In genomic region chr20:18808712-18809111, GRCh38 we compare ENCODE assay signal across 18 cellular contexts. TPM values are rescaled to one million over a fixed set of nuclear protein-coding genes. Genes with fewer than 3 reads are reported as not detected.
DNase-seq lines count a peak whose midpoint lies in the region; ATAC-seq and TF ChIP-seq lines count a peak whose summit lies in the region.
"Had no signal": no experiment of that assay in that cellular context is flagged by ENCODE, and none has a peak within 500 bp of the region (broad histone marks: within the 10 kb centered on the region; RNA-seq: fewer than 3 reads in every experiment).

No MANE protein-coding gene starts in this region.

- H3K9me2 ChIP-seq in OCI-LY7 (ENCODE audit: insufficient read depth, low read length) = no peaks in the 10 kb centered on the region

- peaks cover 2 to 13% (median 5%) of the 10 kb centered on the region in 5 donors for H3K27me3 Mint-ChIP-seq in naive thymus-derived CD4-positive, alpha-beta T cell

- H3K27me3 ChIP-seq in BLaER1 (no peaks in the 10 kb centered on the region), psoas muscle (ENCODE audit: insufficient read depth in 3 of 3, low read length in 2 of 3) (no peaks in the 10 kb centered on the region)
- H3K27me3 ChIP-seq in naive thymus-derived CD4-positive, alpha-beta T cell (ENCODE audit: control insufficient read depth in 2 of 2, insufficient read depth in 2 of 2, low read length in 2 of 2) = no peaks in the 10 kb centered on the region

- intact Hi-C loops in OCI-LY7 (cut with micrococcal nuclease; ENCODE audit: unreplicated experiment) (no loop called here), psoas muscle (cut with DNase I) (no loop called here)
- intact Hi-C loops in naive thymus-derived CD4-positive, alpha-beta T cell (cut with micrococcal nuclease) = no loop called here

- ATAC-seq in GM19351 (IDR thresholded peaks at IDR 0.05; ENCODE audit: unreplicated experiment) = peak; percentile 45
- ATAC-seq in GM21825 (IDR thresholded peaks at IDR 0.05; ENCODE audit: unreplicated experiment) = peak; percentile 55
- no peak for ATAC-seq in HG02884 (IDR thresholded peaks at IDR 0.05; ENCODE audit: unreplicated experiment)
- no peak for ATAC-seq in naive thymus-derived CD4-positive, alpha-beta T cell
- no peak for ATAC-seq in psoas muscle

- H3K9ac ChIP-seq in BLaER1 = no peak overlapping the region

- H3K27ac ChIP-seq in BLaER1 = no peak overlapping the region
- H3K27ac ChIP-seq in OCI-LY7 (ENCODE audit: low read depth, low read length, poor library complexity, severe bottlenecking) = no peak overlapping the region
- H3K27ac ChIP-seq in naive thymus-derived CD4-positive, alpha-beta T cell (ENCODE audit: low read depth, low read length) = no peak overlapping the region
- H3K27ac ChIP-seq in psoas muscle = no peak overlapping the region
- H3K27ac ChIP-seq: C4-2B had no signal

- H3K9me3 Mint-ChIP-seq in naive thymus-derived CD4-positive, alpha-beta T cell = peaks cover 0 to 6% (median 2%) of the 10 kb centered on the region in 11 donors
- H3K9me3 Mint-ChIP-seq: HFFc6 had no signal

- H3K36me3 Mint-ChIP-seq in naive thymus-derived CD4-positive, alpha-beta T cell = peaks cover 0 to 6% (median 0%) of the 10 kb centered on the region in 5 donors
- H3K36me3 Mint-ChIP-seq: CD4-positive, alpha-beta memory T cell had no signal

- BruUV-seq in OCI-LY7 (replicated peaks; lab: Mats Ljungman, UMichigan) = no TSS peak

- no peak for TF ChIP-seq CTCF in OCI-LY7 (conservative IDR thresholded peaks at IDR 0.05; ENCODE audit: low read length)
- no peak for TF ChIP-seq CTCF in psoas muscle (IDR thresholded peaks at IDR 0.05)

- H3K9me3 ChIP-seq in BLaER1 = peaks cover 18% of the 10 kb centered on the region
- no peaks in the 10 kb centered on the region for H3K9me3 ChIP-seq in OCI-LY7 (ENCODE audit: low read length)
- no peaks in the 10 kb centered on the region for H3K9me3 ChIP-seq in naive thymus-derived CD4-positive, alpha-beta T cell (ENCODE audit: control insufficient read depth in 2 of 3, low read length in 3 of 3)
- H3K9me3 ChIP-seq in psoas muscle = no peaks in the 10 kb centered on the region

- H2AFZ ChIP-seq in OCI-LY7 (ENCODE audit: low read length) = no peak overlapping the region

- H3K4me2 ChIP-seq in BLaER1 (peak overlapping the region; percentile 48), OCI-LY7 (ENCODE audit: low read length) (no peak overlapping the region)

- peaks cover 26% of the 10 kb centered on the region for H3K4me1 ChIP-seq in BLaER1
- H3K4me1 ChIP-seq in OCI-LY7 (ENCODE audit: insufficient read depth, low read length, poor library complexity, severe bottlenecking) = no peaks in the 10 kb centered on the region
- peaks cover 0 to 16% of the 10 kb centered on the region in 2 donors for H3K4me1 ChIP-seq in naive thymus-derived CD4-positive, alpha-beta T cell (ENCODE audit: control insufficient read depth in 2 of 2, insufficient read depth in 2 of 2, low read length in 2 of 2)
- H3K4me1 ChIP-seq in psoas muscle = no peaks in the 10 kb centered on the region

- DNase-seq in OCI-LY7 (ENCODE audit: low spot score) (peak; percentile 22), psoas muscle (no peak)
- DNase-seq in naive thymus-derived CD4-positive, alpha-beta T cell = no peak
- DNase-seq: 8988T; ACHN; CD4-positive, alpha-beta memory T cell; DMS79; HCEC 1CT; HFFc6; IMR-90; KBM-7 had no signal

- H3K4me1 Mint-ChIP-seq in naive thymus-derived CD4-positive, alpha-beta T cell = peaks cover 0 to 25% (median 22%) of the 10 kb centered on the region in 7 donors

- 36 to 53% (median 43%) methylated on average over 3 of the region's 3 CpGs for WGBS in psoas muscle, 3 donors

- H4K20me1 ChIP-seq in BLaER1 (no peaks in the 10 kb centered on the region), OCI-LY7 (ENCODE audit: insufficient read depth, low read length) (no peaks in the 10 kb centered on the region)

- CTCF ChIA-PET in OCI-LY7 (lab: Charles Lee; ENCODE audit: unreplicated experiment) = no interaction called here
- CTCF ChIA-PET in naive thymus-derived CD4-positive, alpha-beta T cell (lab: Charles Lee) = no interaction called here

- no peak overlapping the region for H3K27ac Mint-ChIP-seq in naive thymus-derived CD4-positive, alpha-beta T cell
- H3K27ac Mint-ChIP-seq: CD4-positive, alpha-beta memory T cell; HFFc6 had no signal

- no peak overlapping the region for H3K4me3 Mint-ChIP-seq in naive thymus-derived CD4-positive, alpha-beta T cell
- H3K4me3 Mint-ChIP-seq: CD4-positive, alpha-beta memory T cell; HFFc6 had no signal

- POLR2A ChIA-PET in OCI-LY7 (lab: Charles Lee) = interaction anchor here (1.2 kb wide), 1 partner anchor 15 kb away, joined by 3 read pairs; no protein-coding TSS in a partner anchor
- POLR2A ChIA-PET in naive thymus-derived CD4-positive, alpha-beta T cell (lab: Charles Lee) = interaction anchor here (1.0 kb wide), 1 partner anchor 14 kb away, joined by 4 read pairs; no protein-coding TSS in a partner anchor

- H3K4me3 ChIP-seq in BLaER1 (no peak overlapping the region), OCI-LY7 (ENCODE audit: low read depth, low read length, poor library complexity, severe bottlenecking) (no peak overlapping the region), psoas muscle (no peak overlapping the region)
- no peak overlapping the region for H3K4me3 ChIP-seq in naive thymus-derived CD4-positive, alpha-beta T cell (ENCODE audit: low read length)

- H3K79me2 ChIP-seq in OCI-LY7 (ENCODE audit: insufficient read depth, low read depth, low read length) = no peaks in the 10 kb centered on the region

- H3K36me3 ChIP-seq in BLaER1 (no peaks in the 10 kb centered on the region), OCI-LY7 (ENCODE audit: insufficient read depth, low read length) (no peaks in the 10 kb centered on the region), psoas muscle (ENCODE audit: insufficient read depth in 1 of 2, low read depth in 1 of 2) (no peaks in the 10 kb centered on the region)
- H3K36me3 ChIP-seq in naive thymus-derived CD4-positive, alpha-beta T cell (ENCODE audit: control insufficient read depth in 2 of 3, insufficient read depth in 3 of 3, low read length in 3 of 3) = no peaks in the 10 kb centered on the region

RNA-seq across cellular contexts. Expression of gene SCP2D1, which starts 4.9 kb away (rescaled TPM):
- total RNA-seq in OCI-LY7 (2014; rRNA removed; shearing (Covaris generic)) = not detected in 2 replicates
- total RNA-seq in OCI-LY7 (2022) (not detected in 2 replicates), psoas muscle (not detected)
- not detected for total RNA-seq in naive thymus-derived CD4-positive, alpha-beta T cell
- polyA plus RNA-seq in naive thymus-derived CD4-positive, alpha-beta T cell = not detected
- not detected for polyA plus RNA-seq in psoas muscle
- total RNA-seq: CD4-positive, alpha-beta memory T cell; G401; H4; HFFc6; IMR-90 had no signal
- polyA plus RNA-seq: CD4-positive, alpha-beta memory T cell; IMR-90 had no signal

Comparison
In these comparisons a context has a peak if more than half of its experiments do, and no peak if none do; other contexts are left out.
1. ATAC-seq: peak in GM19351 (single experiment) and GM21825 (single experiment); none in HG02884 (single experiment), naive thymus-derived CD4-positive, alpha-beta T cell (single experiment) and psoas muscle (0 of 4).